Comparison of ENCODE assay signal across 1 cellular context in the genomic region with DNA sequence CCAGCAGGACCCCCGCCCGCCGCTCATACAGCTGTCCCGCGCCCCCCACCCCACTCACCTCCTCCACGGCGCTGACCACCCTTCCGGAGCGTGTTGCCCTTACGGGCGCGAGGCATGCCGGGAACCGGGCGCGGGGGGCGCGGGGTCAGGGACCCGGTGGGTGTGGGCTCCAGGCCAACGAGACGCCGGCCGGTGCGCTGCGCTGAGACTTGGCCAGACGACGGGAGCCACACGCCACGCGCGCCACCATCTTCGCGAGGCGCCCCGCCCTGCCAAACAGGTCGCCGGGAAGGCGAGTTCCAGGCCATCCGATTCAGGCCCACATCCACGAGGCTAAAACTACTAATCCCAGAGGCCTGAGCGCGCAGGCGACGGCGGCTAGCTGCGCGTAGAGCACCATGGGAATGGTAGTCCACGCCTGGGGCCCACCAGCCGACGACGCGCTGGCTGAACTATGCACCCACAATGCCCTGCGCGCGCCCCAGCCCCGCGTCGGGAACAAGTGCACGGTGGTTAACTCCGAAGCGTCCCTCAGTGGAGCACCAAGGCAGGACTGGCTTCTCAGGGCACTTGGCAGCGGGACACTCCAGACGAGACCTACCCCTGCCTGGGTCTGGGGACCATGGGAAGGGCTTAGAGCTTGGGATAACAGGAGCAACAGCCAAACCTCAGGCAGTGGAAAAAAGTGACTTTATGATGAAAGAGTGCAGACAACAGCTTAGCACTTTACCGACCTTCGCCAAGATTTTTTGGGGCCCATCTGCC.
TF ChIP-seq lines count a peak whose summit lies in the region.

A gene with protein sequence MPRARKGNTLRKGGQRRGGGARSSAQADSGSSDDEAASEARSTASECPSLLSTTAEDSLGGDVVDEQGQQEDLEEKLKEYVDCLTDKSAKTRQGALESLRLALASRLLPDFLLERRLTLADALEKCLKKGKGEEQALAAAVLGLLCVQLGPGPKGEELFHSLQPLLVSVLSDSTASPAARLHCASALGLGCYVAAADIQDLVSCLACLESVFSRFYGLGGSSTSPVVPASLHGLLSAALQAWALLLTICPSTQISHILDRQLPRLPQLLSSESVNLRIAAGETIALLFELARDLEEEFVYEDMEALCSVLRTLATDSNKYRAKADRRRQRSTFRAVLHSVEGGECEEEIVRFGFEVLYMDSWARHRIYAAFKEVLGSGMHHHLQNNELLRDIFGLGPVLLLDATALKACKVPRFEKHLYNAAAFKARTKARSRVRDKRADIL (minus strand): TSS at position 271 of the 765 bp plus-strand sequence. CDS start 155 bp downstream, at position 116.

TF ChIP-seq in A549, 52 proteins besides CTCF, POLR2A, EP300 and RAD21 (continued from another document):
- TF ChIP-seq ZNF302 (CRISPR knock-in tag; IDR thresholded peaks at IDR 0.05) (no peak), JUN (IDR thresholded peaks at IDR 0.05) (peak in 1 of 2 experiments; percentile 73; a peak in 3 of 5 replicates), NFE2L2 (conservative IDR thresholded peaks at IDR 0.05; ENCODE audit: low read length) (no peak), KDM1A (IDR thresholded peaks at IDR 0.05; ENCODE audit: low read depth) (no peak), PHF8 (IDR thresholded peaks at IDR 0.05; ENCODE audit: borderline replicate concordance, low read depth) (peak; percentile 43; the same call in 1 of the 2 replicates), KDM5A (IDR thresholded peaks at IDR 0.05) (0 out of 2 replicates have a peak, but pooled peaks have one; percentile 26), FOSB (CRISPR knock-in tag; IDR thresholded peaks at IDR 0.05) (no peak), MAZ (IDR thresholded peaks at IDR 0.05; ENCODE audit: borderline replicate concordance, low read depth, low read length) (no peak), MYC (IDR thresholded peaks at IDR 0.05; ENCODE audit: borderline replicate concordance, low read length) (peak; percentile 38; the same call in 1 of the 2 replicates), HOXB13 (CRISPR knock-in tag; IDR thresholded peaks at IDR 0.05; ENCODE audit: low read depth) (0 out of 2 replicates have a peak, but pooled peaks have one; percentile 48)
